ENCODE assay signal across 8 cellular contexts in the genomic region with DNA sequence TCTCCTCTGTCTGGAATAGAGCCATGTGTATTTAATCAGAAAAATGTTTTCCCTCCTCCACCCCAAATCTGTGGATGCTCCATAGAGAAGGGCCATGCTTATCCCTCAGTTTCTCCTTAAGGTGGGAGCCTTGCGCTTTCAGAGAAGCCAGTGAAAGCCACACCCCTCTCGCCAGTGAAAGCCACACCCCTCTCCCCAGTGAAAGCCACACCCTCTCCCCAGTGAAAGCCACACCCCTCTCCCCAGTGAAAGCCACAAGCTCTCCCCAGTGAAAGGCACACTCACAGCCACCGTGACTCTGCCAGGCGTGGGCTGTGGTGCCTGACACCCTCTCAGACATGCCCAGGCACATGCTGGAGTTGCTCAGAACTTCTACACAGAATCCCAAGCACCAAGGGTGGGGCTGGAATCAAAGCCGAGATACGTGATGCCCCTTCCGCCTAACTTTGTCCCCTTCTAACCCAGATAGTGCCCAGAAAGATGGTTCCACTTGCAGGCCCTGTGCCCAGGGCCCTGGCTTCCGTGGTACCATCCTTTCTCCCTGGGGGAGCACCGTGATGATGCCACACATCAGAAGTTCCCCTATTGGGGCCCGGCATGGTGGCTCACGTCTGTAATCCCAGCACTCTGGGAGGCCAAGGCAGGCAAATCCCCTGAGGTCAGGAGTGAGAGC. TPM values are rescaled to one million over a fixed set of nuclear protein-coding genes. Genes with fewer than 3 reads are reported as not detected.
DNase-seq lines count a peak whose midpoint lies in the region; ATAC-seq and TF ChIP-seq lines count a peak whose summit lies in the region.

No MANE protein-coding gene starts in this region.

- WGBS in smooth muscle cell (ENCODE audit: low lambda C conversion rate), result 32% methylated on average over 11 of the region's 11 CpGs

- H3K9me3 ChIP-seq in BE2C (no peaks in the 10 kb centered on the region), smooth muscle cell (replicated peaks; ENCODE audit: low read depth) (no peaks in the 10 kb centered on the region)

- H3K4me2 ChIP-seq in smooth muscle cell, result peak overlapping the region; percentile 68

- H3K36me3 ChIP-seq in BE2C (no peaks in the 10 kb centered on the region), smooth muscle cell (ENCODE audit: low read depth) (no peaks in the 10 kb centered on the region)

- H4K20me1 ChIP-seq in smooth muscle cell (ENCODE audit: low read depth), result peaks cover 28% of the 10 kb centered on the region

- H3F3A ChIP-seq in smooth muscle cell (ENCODE audit: low read depth), result peaks cover 18% of the 10 kb centered on the region

- ATAC-seq in esophagus mucosa, result peak; percentile 94
- no peak for ATAC-seq in HG03565 (IDR thresholded peaks at IDR 0.05; ENCODE audit: unreplicated experiment)

- H3K27me3 ChIP-seq in BE2C, result no peaks in the 10 kb centered on the region
- no peaks in the 10 kb centered on the region for H3K27me3 ChIP-seq in smooth muscle cell (ENCODE audit: low read depth)

- DNase-seq in BE2C, result peak; percentile 80
- peak; percentile 76 for DNase-seq in GM20000 (ENCODE audit: low spot score)
- peak; percentile 15 for DNase-seq in NCI-H526 treated with DMSO at 0.1 percent for 48 hours (lab: John Stamatoyannopoulos, UW)
- peak; percentile 65 to 80 for DNase-seq in activated CD8-positive, alpha-beta memory T cell treated with anti-CD3 and anti-CD28 coated beads for 4 hours (ENCODE audit: low read depth in 2 of 2)
- DNase-seq in smooth muscle cell (lab: John Stamatoyannopoulos, UW; ENCODE audit: unreplicated experiment), result no peak
- no peak for DNase-seq in NCI-H524 (lab: John Stamatoyannopoulos, UW)

- peak overlapping the region; percentile 43 for H3K9ac ChIP-seq in smooth muscle cell (ENCODE audit: low read depth)

- no peaks in the 10 kb centered on the region for H3K79me2 ChIP-seq in smooth muscle cell (ENCODE audit: low read depth)

- H3K4me3 ChIP-seq in BE2C (ENCODE audit: low read depth, low read length) (no peak overlapping the region), smooth muscle cell (no peak overlapping the region)

- H3K4me1 ChIP-seq in BE2C (peaks cover 9% of the 10 kb centered on the region), smooth muscle cell (ENCODE audit: low read depth) (peaks cover 7% of the 10 kb centered on the region)

- peak overlapping the region; percentile 84 for H3K27ac ChIP-seq in smooth muscle cell (ENCODE audit: low read depth)

- no peak overlapping the region for H2AFZ ChIP-seq in smooth muscle cell (ENCODE audit: low read depth)

- TF ChIP-seq CTCF in BE2C (IDR thresholded peaks at IDR 0.05; ENCODE audit: low read depth, low read length) (no peak), GM20000 (IDR thresholded peaks at IDR 0.05; ENCODE audit: extremely low read depth, missing control alignments) (no peak), smooth muscle cell (IDR thresholded peaks at IDR 0.05; ENCODE audit: borderline replicate concordance, insufficient read depth, poor library complexity, severe bottlenecking) (no peak)

RNA-seq across cellular contexts. Expression of gene PRR5, which starts 16.5 kb away (rescaled TPM):
- 8.3 TPM for polyA plus RNA-seq in BE2C (2012; ENCODE audit: insufficient read depth, insufficient read length, low read depth)
- 11.1 TPM for total RNA-seq in esophagus mucosa
- 9.1 and 16.3 TPM in 2 replicates for total RNA-seq in smooth muscle cell
- polyA plus RNA-seq in smooth muscle cell, result 21.6 and 25.5 TPM in 2 replicates

Comparison
In these comparisons a context has a peak if more than half of its experiments do, and no peak if none do; other contexts are left out.
1. DNase-seq: peak in BE2C (single experiment), GM20000 (single experiment), NCI-H526 treated with DMSO at 0.1 percent for 48 hours (single experiment) and activated CD8-positive, alpha-beta memory T cell treated with anti-CD3 and anti-CD28 coated beads for 4 hours (2 of 2); none in smooth muscle cell (single experiment) and NCI-H524 (0 of 2).